In genomic region chr15:60673918-60674558, GRCh38 we compare ENCODE assay signal across 8 cellular contexts.
A peak's percentile ranks its signal among the peaks of the same experiment; 100 is the strongest.
DNase-seq lines count a peak whose midpoint lies in the region; ATAC-seq, FAIRE-seq and TF ChIP-seq lines count a peak whose summit lies in the region.

No MANE protein-coding gene starts in this region.

- no peak overlapping the region for H3K4me2 ChIP-seq in GM12878 (ENCODE audit: control insufficient read depth, insufficient read depth)

- CTCF ChIA-PET in GM12878 (lab: Yijun Ruan, JAX) = interaction anchor here (1.1 to 4.4 kb wide), 3 partner anchors 86 to 243 kb away, joined by 4 to 29 read pairs (median 4); no protein-coding TSS in a partner anchor

- no peak for TF ChIP-seq RAD21 in GM12878 (IDR thresholded peaks at IDR 0.05; ENCODE audit: insufficient read depth, low read depth, low read length)

- no TSS peak for BruUV-seq in GM12878 (replicated peaks; lab: Mats Ljungman, UMichigan)

- no peak overlapping the region for H3K4me3 ChIP-seq in GM12878
- no peak overlapping the region for H3K4me3 ChIP-seq in mesodermal cell (ENCODE audit: extremely low read depth, insufficient read depth, low read length, poor library complexity, severe bottlenecking)
- no peak overlapping the region for H3K4me3 ChIP-seq in thyroid gland (replicated peaks in 1 of 3)

- ATAC-seq in GM12878 (no peak), GM21529 (IDR thresholded peaks at IDR 0.05; ENCODE audit: unreplicated experiment) (no peak)

- intact Hi-C loops in GM12878 (cut with micrococcal nuclease; ENCODE audit: unreplicated experiment) = no loop called here
- intact Hi-C loops in thyroid gland (cut with DNase I) = no loop called here

- SMC1A ChIA-PET in GM12878 (lab: Charles Lee; ENCODE audit: uncharacterized antibody, unreplicated experiment) = interaction anchor here (0.6 to 6.5 kb wide), 7 partner anchors 10 to 258 kb away, joined by 3 to 60 read pairs (median 4); no protein-coding TSS in a partner anchor

- no peak for TF ChIP-seq POLR2A in GM12878 (IDR thresholded peaks at IDR 0.05; ENCODE audit: low read depth, low read length)
- no peak for TF ChIP-seq POLR2A in thyroid gland (IDR thresholded peaks at IDR 0.05)

- H3K79me2 ChIP-seq in GM12878 (ENCODE audit: control insufficient read depth, insufficient read depth, low read length) = no peaks in the 10 kb centered on the region

- in situ Hi-C loops in GM12878 (cut with MboI) = no loop called here

- H2AFZ ChIP-seq in GM12878 (ENCODE audit: control insufficient read depth, low read depth, low read length) = no peak overlapping the region

- H3K9me3 ChIP-seq in GM12878 (replicated peaks; ENCODE audit: control insufficient read depth, insufficient read depth, low read length) = no peaks in the 10 kb centered on the region
- no peaks in the 10 kb centered on the region for H3K9me3 ChIP-seq in mesodermal cell (ENCODE audit: control insufficient read depth, low read length)
- H3K9me3 ChIP-seq in thyroid gland = no peaks in the 10 kb centered on the region

- H3K4me1 ChIP-seq in GM12878 (ENCODE audit: control insufficient read depth, insufficient read depth, low read length) (peaks cover 26% of the 10 kb centered on the region), mesodermal cell (ENCODE audit: control insufficient read depth, insufficient read depth, low read length, poor library complexity, severe bottlenecking) (no peaks in the 10 kb centered on the region), thyroid gland (peaks cover 6 to 7% of the 10 kb centered on the region in 2 donors)

- RAD21 ChIA-PET in GM12878 (lab: Charles Lee; ENCODE audit: unreplicated experiment) = interaction anchor here (2.3 to 2.8 kb wide), 2 partner anchors 87 to 243 kb away, joined by 5 to 29 read pairs; no protein-coding TSS in a partner anchor

- no peak for TF ChIP-seq EP300 in GM12878 (IDR thresholded peaks at IDR 0.05; ENCODE audit: borderline replicate concordance in 1 of 2, control insufficient read depth in 1 of 2, low read depth in 2 of 2, low read length in 2 of 2)

- POLR2A ChIA-PET in GM12878 (lab: Charles Lee) = interaction anchor here (0.8 kb wide), 1 partner anchor 8 kb away, joined by 3 read pairs; no protein-coding TSS in a partner anchor

- no peak for FAIRE-seq in GM12878 (lab: Jason Lieb, UNC)

- 28% methylated on average over 3 of the region's 3 CpGs for WGBS in GM12878 (ENCODE audit: insufficient coverage, insufficient replicate concordance, low lambda C conversion rate, missing lambda C conversion rate)
- WGBS in mesodermal cell (ENCODE audit: insufficient coverage in 2 of 2), 2 experiments = 70 to 100% methylated on average over 1 to 2 of the region's 3 CpGs
- 48 to 50% methylated on average over 3 of the region's 3 CpGs for WGBS in thyroid gland, 2 donors

- H3K36me3 ChIP-seq in GM12878 (ENCODE audit: control insufficient read depth in 2 of 2, insufficient read depth in 2 of 2, low read length in 1 of 2) (no peaks in the 10 kb centered on the region), mesodermal cell (ENCODE audit: control insufficient read depth, insufficient read depth, low read length) (no peaks in the 10 kb centered on the region), thyroid gland (no peaks in the 10 kb centered on the region)

- H3K27ac ChIP-seq in GM12878 (ENCODE audit: control insufficient read depth, insufficient read depth) (no peak overlapping the region), mesodermal cell (ENCODE audit: low read depth, low read length, severe bottlenecking) (peak overlapping the region; percentile 17), thyroid gland (no peak overlapping the region)

- DNase-seq in ELR (ENCODE audit: low read depth) = peak; percentile 83
- peak; percentile 62 for DNase-seq in NCI-H460 (ENCODE audit: extremely low read depth, low read depth)
- no peak for DNase-seq in GM12878 (ENCODE audit: low read depth, low spot score)
- DNase-seq in thyroid gland = peak; percentile 59 to 63
- DNase-seq in iPS-NIHi7 (ENCODE audit: extremely low spot score) = no peak
- DNase-seq in HuH-7.5 (ENCODE audit: low spot score) = no peak

- no peak for TF ChIP-seq CTCF in GM12878 (IDR thresholded peaks at IDR 0.05 in 2 of 3, conservative IDR thresholded peaks at IDR 0.05 in 1 of 3; ENCODE audit: control insufficient read depth in 2 of 3, extremely low read depth in 1 of 3, insufficient read depth in 1 of 3, low read depth in 3 of 3, low read length in 3 of 3)
- no peak for TF ChIP-seq CTCF in thyroid gland (IDR thresholded peaks at IDR 0.05)

- H3K9ac ChIP-seq in GM12878 (ENCODE audit: control insufficient read depth, insufficient read depth, low read length) = no peak overlapping the region

- H4K20me1 ChIP-seq in GM12878 (ENCODE audit: control insufficient read depth, insufficient read depth) = no peaks in the 10 kb centered on the region

- no peaks in the 10 kb centered on the region for H3K27me3 ChIP-seq in GM12878 (replicated peaks in 1 of 2; ENCODE audit: control insufficient read depth in 2 of 2, insufficient read depth in 2 of 2, low read length in 1 of 2)
- no peaks in the 10 kb centered on the region for H3K27me3 ChIP-seq in thyroid gland

TF ChIP-seq in GM12878, 131 proteins besides CTCF, POLR2A, EP300 and RAD21:
- peak; percentile 13 for TF ChIP-seq USF1 (IDR thresholded peaks at IDR 0.05; ENCODE audit: borderline replicate concordance, extremely low read length, insufficient read depth, low read depth, low read length)
- 0 out of 2 replicates have a peak, but pooled peaks have one; percentile 46 for TF ChIP-seq BMI1 (IDR thresholded peaks at IDR 0.05; ENCODE audit: borderline replicate concordance)
- no peak for TF ChIP-seq E2F8 (IDR thresholded peaks at IDR 0.05; ENCODE audit: low read depth, partially characterized antibody)

Comparison
In these comparisons a context has a peak if more than half of its experiments do, and no peak if none do; other contexts are left out.
1. DNase-seq: peak in ELR (single experiment), NCI-H460 (single experiment) and thyroid gland (2 of 2); none in GM12878 (single experiment), iPS-NIHi7 (single experiment) and HuH-7.5 (single experiment).